ENCODE assay signal across 35 cellular contexts in the genomic region with DNA sequence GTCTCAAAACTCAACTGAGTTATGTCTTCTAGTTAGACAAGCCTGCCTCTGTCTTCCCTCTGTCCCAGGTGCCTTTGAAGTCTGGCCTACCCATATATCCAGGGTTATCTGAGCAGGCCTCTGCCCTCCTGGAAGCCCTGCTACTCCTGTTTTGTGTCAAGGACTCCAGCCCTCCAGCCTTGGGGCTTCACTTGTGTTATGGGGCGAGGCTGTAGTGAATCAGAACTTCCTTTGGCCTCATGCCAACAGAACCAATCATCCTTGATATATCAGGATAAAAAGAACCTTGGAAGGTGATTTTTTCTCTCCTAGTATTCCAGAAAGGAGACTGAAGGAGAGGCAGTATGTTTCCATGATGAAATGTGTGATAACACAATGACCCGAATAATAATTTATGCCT. TPM values are rescaled to one million over a fixed set of nuclear protein-coding genes. Genes with fewer than 3 reads are reported as not detected.
"Had no signal": no experiment of that assay in that cellular context is flagged by ENCODE, and none has a peak within 500 bp of the region (broad histone marks: within the 10 kb centered on the region; RNA-seq: fewer than 3 reads in every experiment).

No MANE protein-coding gene starts in this region.

- H3K27me3 Mint-ChIP-seq: memory B cell; stimulated activated naive CD8-positive, alpha-beta T cell treated with anti-CD3 and anti-CD28 coated beads, Interleukin-15, Interleukin-2, amounts not matched to agents 100 ng/mL and 50 ng/mL, for 24 hours had no signal

- DNase-seq: activated CD4-positive, alpha-beta T cell treated with anti-CD3 and anti-CD28 coated beads for 4 hours; activated CD4-positive, alpha-beta T cell treated with anti-CD3 and anti-CD28 coated beads, Interleukin-2, amount 50 U/mL, for 4 hours; activated naive CD4-positive, alpha-beta T cell; activated T-cell treated with anti-CD3 and anti-CD28 coated beads for 4 hours; activated T-cell treated with anti-CD3 and anti-CD28 coated beads, Interleukin-2, amount 50 U/mL, for 72 hours; anterior cingulate cortex; cerebellar nuclear complex; colonic mucosa; dorsolateral prefrontal cortex; effector memory CD4-positive, alpha-beta T cell; foreskin fibroblast; heart left ventricle; hypothalamus; immature natural killer cell; kidney; left colon; natural killer cell; occipital lobe; psoas muscle; sigmoid colon; small intestine; stimulated activated CD4-positive, alpha-beta T cell treated with anti-CD3 and anti-CD28 coated beads, Interleukin-4, amount 100 ng/mL, for 24 hours; trophoblast cell had no signal

- H3K4me3 ChIP-seq: cardiac muscle cell, colonic mucosa, dorsolateral prefrontal cortex, heart left ventricle, neural progenitor cell, psoas muscle, sigmoid colon, thoracic aorta had no signal

- H3K27ac Mint-ChIP-seq: activated naive CD4-positive, alpha-beta T cell treated with anti-CD3 and anti-CD28 coated beads, Interleukin-2, amount 50 U/mL, for 72 hours; activated T-cell treated with anti-CD3 and anti-CD28 coated beads, Interleukin-2, amount 50 U/mL, for 72 hours; immature natural killer cell; memory B cell; natural killer cell; neural progenitor cell; stimulated activated effector memory CD8-positive, alpha-beta T cell treated with anti-CD3 and anti-CD28 coated beads, Interleukin-12 subunit alpha, Interleukin-12 subunit beta, amount 100 ng/mL, for 72 hours; stimulated activated naive CD8-positive, alpha-beta T cell treated with anti-CD3 and anti-CD28 coated beads, Interleukin-15, Interleukin-2, amounts not matched to agents 100 ng/mL and 50 ng/mL, for 24 hours had no signal

- H3K4me3 Mint-ChIP-seq: activated T-cell treated with anti-CD3 and anti-CD28 coated beads, Interleukin-2, amount 50 U/mL, for 72 hours; immature natural killer cell; memory B cell; natural killer cell; neural progenitor cell; stimulated activated effector memory CD8-positive, alpha-beta T cell treated with anti-CD3 and anti-CD28 coated beads, Interleukin-12 subunit alpha, Interleukin-12 subunit beta, amount 100 ng/mL, for 72 hours; stimulated activated naive CD8-positive, alpha-beta T cell treated with anti-CD3 and anti-CD28 coated beads, Interleukin-15, Interleukin-2, amounts not matched to agents 100 ng/mL and 50 ng/mL, for 24 hours had no signal

- H3K9me3 ChIP-seq: colonic mucosa, heart left ventricle, psoas muscle, sigmoid colon, thoracic aorta had no signal

- H3K27ac ChIP-seq: cardiac muscle cell, colonic mucosa, dorsolateral prefrontal cortex, heart left ventricle, neural progenitor cell, parathyroid adenoma, psoas muscle, sigmoid colon, thoracic aorta, VCaP had no signal

- H3K4me1 ChIP-seq: colonic mucosa, heart left ventricle, neural progenitor cell, parathyroid adenoma, psoas muscle, sigmoid colon had no signal

- ATAC-seq: activated naive CD4-positive, alpha-beta T cell treated with anti-CD3 and anti-CD28 coated beads, Interleukin-2, amount 50 U/mL, for 72 hours; activated T-cell treated with anti-CD3 and anti-CD28 coated beads, Interleukin-2, amount 50 U/mL, for 72 hours; heart left ventricle; left colon; natural killer cell; psoas muscle; stimulated activated effector memory CD8-positive, alpha-beta T cell treated with anti-CD3 and anti-CD28 coated beads, Interleukin-12 subunit alpha, Interleukin-12 subunit beta, amount 100 ng/mL, for 72 hours had no signal

- H3K27me3 ChIP-seq: cardiac muscle cell, colonic mucosa, heart left ventricle, neural progenitor cell, sigmoid colon had no signal

- H3K36me3 Mint-ChIP-seq: activated naive CD4-positive, alpha-beta T cell treated with anti-CD3 and anti-CD28 coated beads, Interleukin-2, amount 50 U/mL, for 72 hours; immature natural killer cell; memory B cell; natural killer cell; neural progenitor cell; stimulated activated effector memory CD8-positive, alpha-beta T cell treated with anti-CD3 and anti-CD28 coated beads, Interleukin-12 subunit alpha, Interleukin-12 subunit beta, amount 100 ng/mL, for 72 hours had no signal

- H3K9me3 Mint-ChIP-seq: activated naive CD4-positive, alpha-beta T cell treated with anti-CD3 and anti-CD28 coated beads, Interleukin-2, amount 50 U/mL, for 72 hours; activated T-cell treated with anti-CD3 and anti-CD28 coated beads, Interleukin-2, amount 50 U/mL, for 72 hours; memory B cell; natural killer cell; stimulated activated effector memory CD8-positive, alpha-beta T cell treated with anti-CD3 and anti-CD28 coated beads, Interleukin-12 subunit alpha, Interleukin-12 subunit beta, amount 100 ng/mL, for 72 hours; stimulated activated naive CD8-positive, alpha-beta T cell treated with anti-CD3 and anti-CD28 coated beads, Interleukin-15, Interleukin-2, amounts not matched to agents 100 ng/mL and 50 ng/mL, for 24 hours had no signal

- H3K36me3 ChIP-seq: cardiac muscle cell, colonic mucosa, heart left ventricle, neural progenitor cell, sigmoid colon, thoracic aorta had no signal

- H3K4me1 Mint-ChIP-seq: immature natural killer cell; memory B cell; natural killer cell; neural progenitor cell; stimulated activated effector memory CD8-positive, alpha-beta T cell treated with anti-CD3 and anti-CD28 coated beads, Interleukin-12 subunit alpha, Interleukin-12 subunit beta, amount 100 ng/mL, for 72 hours had no signal

RNA-seq across cellular contexts. Expression of gene ADGRG4, which starts 8.9 kb away (rescaled TPM):
- total RNA-seq: activated naive CD4-positive, alpha-beta T cell treated with anti-CD3 and anti-CD28 coated beads, Interleukin-2, amount 50 U/mL, for 72 hours; activated T-cell treated with anti-CD3 and anti-CD28 coated beads, Interleukin-2, amount 50 U/mL, for 72 hours; cardiac muscle cell; fibroblast of lung; liver; mononuclear cell; natural killer cell; occipital lobe had no signal
